8 cellular contexts compared by ENCODE assay signal in the genomic region with DNA sequence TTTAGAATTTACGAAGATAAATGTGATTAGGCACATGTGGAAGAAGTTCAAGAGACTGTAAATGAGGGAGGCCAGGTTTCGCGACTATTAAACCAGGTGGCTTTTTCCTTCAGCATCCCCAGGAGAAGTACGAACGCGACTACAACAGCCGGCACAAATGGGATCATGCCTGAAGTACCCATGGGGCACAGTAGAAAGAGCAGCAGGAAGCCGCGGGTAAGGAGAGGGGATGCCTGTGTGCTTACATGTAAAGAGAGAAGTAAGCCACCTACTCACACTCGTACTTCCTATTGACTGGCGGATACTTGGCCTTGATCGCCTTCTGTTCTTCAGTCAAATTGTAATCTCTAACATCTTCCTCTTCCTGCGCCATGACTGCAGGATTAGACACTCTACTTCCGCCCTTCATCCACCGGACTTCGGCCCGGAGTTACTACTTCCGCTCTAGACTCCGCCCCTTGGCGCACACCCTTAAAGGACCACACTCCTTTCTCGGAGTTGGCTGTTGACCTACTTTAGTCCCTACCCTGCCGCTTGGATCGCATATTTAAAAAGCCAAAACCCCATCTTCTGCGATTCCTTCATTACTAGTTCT. TPM values are rescaled to one million over a fixed set of nuclear protein-coding genes. Genes with fewer than 3 reads are reported as not detected.
A peak's percentile ranks its signal among the peaks of the same experiment; 100 is the strongest.
DNase-seq lines count a peak whose midpoint lies in the region; ATAC-seq and TF ChIP-seq lines count a peak whose summit lies in the region.

Gene ZBTB8OS, minus strand, starts transcription at position 394 of the 595 bp plus-strand sequence. Its CDS starts 21 bp downstream, at position 373.

- intact Hi-C loops in spleen (cut with DNase I; ENCODE audit: low total_unique reads) = no loop called here

- peak within 1 kb of the TSS; percentile 99 for H3K4me3 Mint-ChIP-seq in WTC11

- H3K27me3 Mint-ChIP-seq in WTC11 (ENCODE audit: low read depth) = no peaks in the 10 kb centered on the region; the same call in 1 of the 2 replicates

- ATAC-seq in GM18870 (IDR thresholded peaks at IDR 0.05; ENCODE audit: unreplicated experiment) (peak; percentile 63), HG03139 (IDR thresholded peaks at IDR 0.05; ENCODE audit: unreplicated experiment) (peak; percentile 48), WTC11 (peak; percentile 77)

- TF ChIP-seq CTCF in WTC11 (IDR thresholded peaks at IDR 0.05) (no peak), spleen (IDR thresholded peaks at IDR 0.05 in 8 of 11, conservative IDR thresholded peaks at IDR 0.05 in 3 of 11) (peak in 1 of 11 experiments; percentile 14)

- peaks cover 51% of the 10 kb centered on the region for H3K36me3 Mint-ChIP-seq in WTC11

- no peaks in the 10 kb centered on the region for H3K9me3 ChIP-seq in spleen

- no peaks in the 10 kb centered on the region for H3K27me3 ChIP-seq in ACC112 (ENCODE audit: insufficient read depth, low read length)
- no peaks in the 10 kb centered on the region for H3K27me3 ChIP-seq in spleen (replicated peaks in 1 of 7)

- H3K27ac ChIP-seq in ACC112 (ENCODE audit: low read depth, low read length) (peak within 1 kb of the TSS; percentile 98), spleen (peak within 1 kb of the TSS; percentile 97 to 100 (median 99))

- CTCF ChIA-PET in WTC11 (lab: Charles Lee) = interaction anchor here (0.5 to 2.7 kb wide), 12 partner anchors 8 to 540 kb away, joined by 3 to 21 read pairs (median 4); no protein-coding TSS in a partner anchor

- peaks cover 27% of the 10 kb centered on the region for H3K4me1 Mint-ChIP-seq in WTC11

- 0 to 1% (median 0%) methylated on average over 24 of the region's 24 CpGs for WGBS in spleen, 5 donors

- H3K36me3 ChIP-seq in ACC112 (ENCODE audit: insufficient read depth, low read length) (peaks cover 28% of the 10 kb centered on the region), spleen (peaks cover 0 to 50% (median 18%) of the 10 kb centered on the region in 6 donors)

- H3K4me3 ChIP-seq in ACC112 (ENCODE audit: low read depth, low read length) = peak within 1 kb of the TSS; percentile 95
- peak within 1 kb of the TSS; percentile 65 to 91 (median 82) for H3K4me3 ChIP-seq in spleen

- peaks cover 8% of the 10 kb centered on the region for H3K9me3 Mint-ChIP-seq in WTC11

- DNase-seq in NCI-H226 (peak; percentile 91), WTC11 (ENCODE audit: low spot score) (peak; percentile 83), inferior parietal cortex (ENCODE audit: extremely low spot score) (peak; percentile 98), spleen (peak; percentile 95)
- peak; percentile 91 for DNase-seq in central memory CD4-positive, alpha-beta T cell

- peak within 1 kb of the TSS; percentile 99 for H2AFZ ChIP-seq in ACC112 (ENCODE audit: low read length, unreplicated experiment)

- POLR2A ChIA-PET in WTC11 (lab: Charles Lee) = interaction anchor here (0.6 to 2.2 kb wide), 16 partner anchors 13 to 577 kb away, joined by 3 to 13 read pairs (median 4); partner anchors contain the start of genes BSDC1, MARCKSL1, TMEM39B and ZBTB8A

- H3K79me2 ChIP-seq in ACC112 (ENCODE audit: control insufficient read depth, insufficient read depth, low read length, unreplicated experiment) = peaks cover 74% of the 10 kb centered on the region

- peak within 1 kb of the TSS; percentile 100 for H3K27ac Mint-ChIP-seq in WTC11

- H3K4me1 ChIP-seq in ACC112 (ENCODE audit: control insufficient read depth, insufficient read depth, low read length, unreplicated experiment) (peaks cover 29% of the 10 kb centered on the region), spleen (peaks cover 42 to 81% (median 74%) of the 10 kb centered on the region in 6 donors)

- peak in 2 of 3 donors; percentile 50 to 75 for TF ChIP-seq POLR2A in spleen (IDR thresholded peaks at IDR 0.05)

TF ChIP-seq in WTC11, 78 proteins besides CTCF, POLR2A, EP300 and RAD21:
- TF ChIP-seq HMGA2 (CRISPR knock-in tag; IDR thresholded peaks at IDR 0.05) = 0 out of 2 replicates have a peak, but pooled peaks have one; percentile 19
- no peak for TF ChIP-seq GTF2I (CRISPR knock-in tag; conservative IDR thresholded peaks at IDR 0.05)
- TF ChIP-seq SP1 (CRISPR knock-in tag; conservative IDR thresholded peaks at IDR 0.05) = peak; percentile 83
- TF ChIP-seq GABPB1 (CRISPR knock-in tag; IDR thresholded peaks at IDR 0.05) = 0 out of 2 replicates have a peak, but pooled peaks have one; percentile 28
- TF ChIP-seq ZNF281 (CRISPR knock-in tag; IDR thresholded peaks at IDR 0.05) = no peak
- TF ChIP-seq ZBTB21 (CRISPR knock-in tag; IDR thresholded peaks at IDR 0.05; ENCODE audit: borderline replicate concordance) = no peak
- TF ChIP-seq TEAD1 (CRISPR knock-in tag; IDR thresholded peaks at IDR 0.05) = 0 out of 2 replicates have a peak, but pooled peaks have one; percentile 39

RNA-seq across cellular contexts. Expression of gene ZBTB8OS, which starts in this region (rescaled TPM):
- total RNA-seq in WTC11 (2021) = 56.7 to 60.5 TPM (median 59.0 TPM) in 3 replicates
- total RNA-seq in spleen = 10 to 100 TPM; 26.7 to 46.2 (median 35.4) TPM
- 10 to 100 TPM; 52.9 to 70.5 (median 53.1) TPM for polyA plus RNA-seq in spleen

Comparison
In these comparisons a context has a peak if more than half of its experiments do, and no peak if none do; other contexts are left out.
1. Peak in every context shown above with its lines: DNase-seq, ATAC-seq, H3K4me3 ChIP-seq and H3K27ac ChIP-seq.